7 cellular contexts compared by ENCODE assay signal in the genomic region with DNA sequence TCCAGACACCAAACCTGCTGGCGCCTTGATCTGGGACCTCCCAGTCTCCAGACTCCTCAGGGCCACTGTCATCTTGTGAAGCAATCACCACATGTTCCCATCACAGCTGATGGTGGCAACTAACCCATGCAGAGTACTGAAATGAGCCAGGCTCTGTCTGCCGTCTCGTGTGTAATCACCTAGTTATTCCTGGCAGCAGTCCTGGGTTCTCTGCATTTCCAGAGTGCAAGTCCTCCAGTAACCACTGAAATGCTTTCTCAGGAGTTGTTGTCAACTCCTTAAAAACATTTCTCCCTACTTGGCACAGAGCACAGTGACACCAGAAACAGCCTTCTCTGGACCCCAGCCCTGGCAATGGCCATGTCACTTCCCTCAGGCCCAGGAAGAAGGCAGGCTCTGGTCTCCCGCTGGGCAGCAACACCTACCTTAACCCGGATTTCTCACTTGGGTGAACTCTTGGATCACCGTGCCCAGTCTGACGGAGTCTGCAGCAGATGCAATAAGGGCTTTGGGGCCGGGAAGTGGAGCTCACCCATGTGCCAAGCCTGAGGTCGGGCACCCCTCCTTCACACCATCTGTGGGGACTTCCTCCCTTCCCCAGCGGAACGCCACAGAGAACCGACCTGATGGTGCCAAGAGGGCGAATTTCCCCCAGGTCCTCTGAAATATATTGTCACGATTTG.
DNase-seq lines count a peak whose midpoint lies in the region; ATAC-seq and TF ChIP-seq lines count a peak whose summit lies in the region.
"Not testable (repeated sequence)": the region's sequence is repeated elsewhere in the genome, so short reads cannot be mapped to it uniquely, and the experiment has no call there.

No MANE protein-coding gene starts in this region.

- not testable (repeated sequence) for H4K20me1 ChIP-seq in DND-41 (ENCODE audit: insufficient read depth, low read length)

- H3K9ac ChIP-seq in DND-41 (ENCODE audit: low read depth, low read length); rectal smooth muscle tissue (ENCODE audit: low read length): not testable (repeated sequence)

- TF ChIP-seq CTCF in DND-41 (IDR thresholded peaks at IDR 0.05; ENCODE audit: borderline replicate concordance, extremely low read depth, low read length, poor library complexity, severe bottlenecking); astrocyte of the spinal cord (IDR thresholded peaks at IDR 0.05; ENCODE audit: low read depth, low read length); mucosa of descending colon (IDR thresholded peaks at IDR 0.05): not testable (repeated sequence)
- peak in 2 of 6 experiments; percentile 6 to 27 for TF ChIP-seq CTCF in thyroid gland (IDR thresholded peaks at IDR 0.05)

- intact Hi-C loops in left cardiac atrium (cut with DNase I); mucosa of descending colon (cut with DNase I, micrococcal nuclease); thyroid gland (cut with DNase I): not testable (repeated sequence)

- H3K9me3 ChIP-seq in DND-41 (ENCODE audit: insufficient read depth, low read length, severe bottlenecking); mucosa of descending colon; thyroid gland: not testable (repeated sequence)

- H3K36me3 ChIP-seq in DND-41 (ENCODE audit: insufficient read depth, low read length); mucosa of descending colon (ENCODE audit: low read depth); rectal smooth muscle tissue (ENCODE audit: control insufficient read depth, insufficient read depth, low read length); thyroid gland: not testable (repeated sequence)

- WGBS in thyroid gland, 2 donors, result 47 to 53% methylated on average over 7 to 13 of the region's 14 CpGs

- not testable (repeated sequence) for H3K27ac ChIP-seq in DND-41 (ENCODE audit: low read length)
- H3K27ac ChIP-seq in rectal smooth muscle tissue (ENCODE audit: low read depth, low read length), result peak overlapping the region; percentile 6
- peak overlapping the region; percentile 16 to 71 (median 70) for H3K27ac ChIP-seq in thyroid gland

- TF ChIP-seq POLR2A in thyroid gland (IDR thresholded peaks at IDR 0.05), result not testable (repeated sequence)

- not testable (repeated sequence) for H3K27me3 ChIP-seq in DND-41 (ENCODE audit: insufficient read depth, low read length, poor library complexity); rectal smooth muscle tissue (ENCODE audit: control insufficient read depth, insufficient read depth, low read length); thyroid gland

- DNase-seq in DND-41 (peak; percentile 3), astrocyte of the spinal cord (ENCODE audit: low read depth, low spot score) (peak; percentile 40), thyroid gland (peak; percentile 85 to 88)
- peak; percentile 8 for DNase-seq in Jurkat, Clone E6-1 (ENCODE audit: low read depth, low spot score)
- not testable (repeated sequence) for DNase-seq in left cardiac atrium, mucosa of descending colon

- in situ Hi-C loops in astrocyte of the spinal cord (cut with HindIII; ENCODE audit: low sequenced_read_pairs), result not testable (repeated sequence)

- H3K4me2 ChIP-seq in DND-41 (ENCODE audit: insufficient read depth, low read length), result not testable (repeated sequence)

- H3K4me1 ChIP-seq in DND-41 (ENCODE audit: insufficient read depth, low read length); mucosa of descending colon (ENCODE audit: low read depth); rectal smooth muscle tissue (ENCODE audit: control insufficient read depth, insufficient read depth, low read length): not testable (repeated sequence)
- peaks cover 11 to 12% of the 10 kb centered on the region in 2 donors for H3K4me1 ChIP-seq in thyroid gland

- ATAC-seq in DND-41 (ENCODE audit: insufficient read depth, low read depth) (peak; percentile 56), left cardiac atrium (peak; percentile 47 to 66), mucosa of descending colon (peak; percentile 16)

- not testable (repeated sequence) for H3K4me3 ChIP-seq in DND-41 (ENCODE audit: low read depth in 1 of 2, low read length in 2 of 2); Jurkat, Clone E6-1 (ENCODE audit: low read length); astrocyte of the spinal cord (ENCODE audit: low read depth, low read length); mucosa of descending colon; rectal smooth muscle tissue (ENCODE audit: low read length); thyroid gland (replicated peaks in 1 of 3)

- not testable (repeated sequence) for H3K79me2 ChIP-seq in DND-41 (ENCODE audit: insufficient read depth, low read length)

- H2AFZ ChIP-seq in DND-41 (ENCODE audit: low read depth, low read length), result not testable (repeated sequence)
